Comparison of ENCODE assay signal across 22 cellular contexts in the genomic region with DNA sequence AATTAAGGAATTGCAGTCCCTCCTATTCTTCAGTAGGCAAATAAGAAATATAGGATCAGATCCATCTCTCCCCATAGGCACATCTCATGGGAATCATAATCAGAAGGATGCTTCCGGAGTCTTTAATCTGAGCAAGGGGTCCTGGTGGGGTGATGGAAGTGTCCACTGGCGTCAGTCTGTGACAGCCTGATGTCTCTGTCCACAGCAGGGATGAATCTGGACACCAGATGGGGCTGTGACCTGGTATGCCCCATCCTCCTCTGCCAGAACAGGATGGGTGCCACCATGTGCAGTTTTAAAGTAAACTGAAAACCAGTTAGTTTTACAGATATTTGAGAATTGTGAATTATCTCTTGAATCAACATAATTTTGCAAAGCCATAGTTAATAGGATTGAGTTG.
DNase-seq lines count a peak whose midpoint lies in the region; ATAC-seq, FAIRE-seq and TF ChIP-seq lines count a peak whose summit lies in the region.
"Had no signal": no experiment of that assay in that cellular context is flagged by ENCODE, and none has a peak within 500 bp of the region (broad histone marks: within the 10 kb centered on the region; RNA-seq: fewer than 3 reads in every experiment).

No MANE protein-coding gene starts in this region.

- H2AFZ ChIP-seq in K562 (ENCODE audit: low read depth, low read length) = no peak overlapping the region
- peak overlapping the region; percentile 31 for H2AFZ ChIP-seq in parathyroid adenoma

- no peak for ATAC-seq in activated naive CD4-positive, alpha-beta T cell treated with anti-CD3 and anti-CD28 coated beads, Interleukin-2, amount 50 U/mL, for 72 hours
- peak; percentile 66; the same call in 2 of the 3 replicates for ATAC-seq in K562
- ATAC-seq in upper lobe of right lung = no peak
- ATAC-seq: gastrocnemius medialis had no signal

- no peaks in the 10 kb centered on the region for H3K9me3 Mint-ChIP-seq in activated naive CD4-positive, alpha-beta T cell treated with anti-CD3 and anti-CD28 coated beads for 36 hours
- H3K9me3 Mint-ChIP-seq in activated naive CD4-positive, alpha-beta T cell treated with anti-CD3 and anti-CD28 coated beads, Interleukin-2, amount 50 U/mL, for 72 hours = peaks cover 0 to 1% of the 10 kb centered on the region in 2 donors
- H3K9me3 Mint-ChIP-seq: activated naive CD8-positive, alpha-beta T cell treated with anti-CD3 and anti-CD28 coated beads, Interleukin-2, amount 10 ng/mL, durations not matched to agents 7 days and 5 days; immature natural killer cell had no signal

- TF ChIP-seq RAD21 in K562 (CRISPR knock-in tag; conservative IDR thresholded peaks at IDR 0.05 in 1 of 2, IDR thresholded peaks at IDR 0.05 in 1 of 2) = no peak

- TF ChIP-seq CTCF in LNCaP clone FGC (IDR thresholded peaks at IDR 0.05; ENCODE audit: control insufficient read depth, extremely low read depth, insufficient read depth) (peak; percentile 27; the same call in 1 of the 2 replicates), K562 (IDR thresholded peaks at IDR 0.05 in 2 of 3, conservative IDR thresholded peaks at IDR 0.05 in 1 of 3; ENCODE audit: insufficient read depth in 2 of 3, low read depth in 1 of 3, low read length in 3 of 3) (peak; percentile 29 to 39 (median 36); a peak in 4 of 6 replicates), parathyroid adenoma (IDR thresholded peaks at IDR 0.05) (peak; percentile 61), upper lobe of right lung (IDR thresholded peaks at IDR 0.05) (no peak)

- H3K4me2 ChIP-seq in K562 (ENCODE audit: insufficient read depth, low read length) = no peak overlapping the region
- H3K4me2 ChIP-seq in parathyroid adenoma (ENCODE audit: low read length) = no peak overlapping the region

- no peaks in the 10 kb centered on the region for H3K27me3 Mint-ChIP-seq in activated naive CD4-positive, alpha-beta T cell treated with anti-CD3 and anti-CD28 coated beads for 36 hours (ENCODE audit: low read depth)

- H3K27ac ChIP-seq in K562 (ENCODE audit: extremely low read depth, low read depth, low read length) (no peak overlapping the region), parathyroid adenoma (peak overlapping the region; percentile 97), upper lobe of right lung (no peak overlapping the region)
- H3K27ac ChIP-seq: gastrocnemius medialis, thyroid gland had no signal

- no peak overlapping the region for H3K4me3 Mint-ChIP-seq in activated naive CD4-positive, alpha-beta T cell treated with anti-CD3 and anti-CD28 coated beads for 36 hours
- H3K4me3 Mint-ChIP-seq: activated CD4-positive, alpha-beta T cell treated with anti-CD3 and anti-CD28 coated beads, Interleukin-2, amount 10 ng/mL, durations not matched to agents 24 days and 14 days; activated naive CD8-positive, alpha-beta T cell treated with anti-CD3 and anti-CD28 coated beads, Interleukin-2, amount 10 ng/mL, durations not matched to agents 7 days and 5 days; immature natural killer cell had no signal

- H3K4me1 ChIP-seq in K562 (replicated peaks in 1 of 2; ENCODE audit: control insufficient read depth in 2 of 2, insufficient read depth in 2 of 2, low read length in 2 of 2) (no peaks in the 10 kb centered on the region), parathyroid adenoma (peaks cover 61% of the 10 kb centered on the region), upper lobe of right lung (no peaks in the 10 kb centered on the region)
- H3K4me1 ChIP-seq: gastrocnemius medialis, thyroid gland had no signal

- H3K27me3 ChIP-seq in K562 (ENCODE audit: control insufficient read depth in 2 of 2, insufficient read depth in 2 of 2, low read length in 2 of 2) (peaks cover 0 to 20% of the 10 kb centered on the region in 2 experiments; a peak in 2 of 5 replicates), parathyroid adenoma (ENCODE audit: control insufficient read depth, insufficient read depth, low read length) (no peaks in the 10 kb centered on the region), upper lobe of right lung (no peaks in the 10 kb centered on the region)
- H3K27me3 ChIP-seq: thyroid gland had no signal

- no peak for TF ChIP-seq EP300 in K562 (IDR thresholded peaks at IDR 0.05; ENCODE audit: low read length)

- in situ Hi-C loops in K562 (cut with MboI) = no loop called here

- peaks cover 3% of the 10 kb centered on the region for H3K4me1 Mint-ChIP-seq in activated naive CD4-positive, alpha-beta T cell treated with anti-CD3 and anti-CD28 coated beads for 36 hours (ENCODE audit: low read depth)
- H3K4me1 Mint-ChIP-seq: activated CD4-positive, alpha-beta T cell treated with anti-CD3 and anti-CD28 coated beads, Interleukin-2, amount 10 ng/mL, durations not matched to agents 24 days and 14 days; activated naive CD8-positive, alpha-beta T cell treated with anti-CD3 and anti-CD28 coated beads, Interleukin-2, amount 10 ng/mL, durations not matched to agents 7 days and 5 days had no signal

- H3K79me2 ChIP-seq in K562 (ENCODE audit: control insufficient read depth, insufficient read depth, low read length) (no peaks in the 10 kb centered on the region), parathyroid adenoma (peaks cover 8% of the 10 kb centered on the region)

- H3K4me3 ChIP-seq in LNCaP clone FGC (ENCODE audit: low read depth, low read length) (no peak overlapping the region), K562 (no peak overlapping the region), parathyroid adenoma (ENCODE audit: low read depth, low read length) (no peak overlapping the region), upper lobe of right lung (no peak overlapping the region)
- H3K4me3 ChIP-seq: gastrocnemius medialis, thyroid gland had no signal

- H3K9ac ChIP-seq in K562 (ENCODE audit: insufficient read depth in 1 of 2, low read depth in 2 of 2, low read length in 2 of 2) (no peak overlapping the region), parathyroid adenoma (no peak overlapping the region)

- H4K20me1 ChIP-seq in K562 (replicated peaks; ENCODE audit: control insufficient read depth, insufficient read depth, low read length) = no peaks in the 10 kb centered on the region

- DNase-seq in activated naive CD4-positive, alpha-beta T cell treated with anti-CD3 and anti-CD28 coated beads for 36 hours = peak; percentile 8
- DNase-seq in activated naive CD4-positive, alpha-beta T cell treated with anti-CD3 and anti-CD28 coated beads, Interleukin-2, amount 50 U/mL, for 72 hours (ENCODE audit: low spot score in 2 of 2) = no peak
- no peak for DNase-seq in LNCaP clone FGC (ENCODE audit: low read depth)
- DNase-seq in K562 (ENCODE audit: extremely low read depth in 1 of 4, low spot score in 3 of 4) = peak in 1 of 4 experiments; percentile 14
- DNase-seq in H54 (ENCODE audit: insufficient read length, low spot score) = no peak
- DNase-seq in upper lobe of right lung = no peak
- no peak for DNase-seq in ureter (ENCODE audit: low spot score)
- DNase-seq: activated CD4-positive, alpha-beta T cell treated with anti-CD3 and anti-CD28 coated beads, Interleukin-2, amount 10 ng/mL, durations not matched to agents 24 days and 14 days; activated naive CD8-positive, alpha-beta T cell treated with anti-CD3 and anti-CD28 coated beads, Interleukin-2, amount 10 ng/mL, durations not matched to agents 7 days and 5 days; activated T-cell treated with anti-CD3 and anti-CD28 coated beads, Interleukin-2, amount 50 U/mL, for 1 hour; caudate nucleus; DMS153; gastrocnemius medialis; immature natural killer cell; midbrain; NCI-H2029 treated with DMSO at 0.1 percent for 48 hours; NCI-H774; Right ventricle myocardium superior; stimulated activated CD4-positive, alpha-beta T cell treated with anti-CD3 and anti-CD28 coated beads, Interleukin-4, amount 100 ng/mL, for 4 hours; thyroid gland had no signal

- no peak overlapping the region for H3K27ac Mint-ChIP-seq in activated naive CD4-positive, alpha-beta T cell treated with anti-CD3 and anti-CD28 coated beads for 36 hours
- no peak overlapping the region for H3K27ac Mint-ChIP-seq in activated naive CD4-positive, alpha-beta T cell treated with anti-CD3 and anti-CD28 coated beads, Interleukin-2, amount 50 U/mL, for 72 hours
- H3K27ac Mint-ChIP-seq: activated CD4-positive, alpha-beta T cell treated with anti-CD3 and anti-CD28 coated beads, Interleukin-2, amount 10 ng/mL, durations not matched to agents 24 days and 14 days; activated naive CD8-positive, alpha-beta T cell treated with anti-CD3 and anti-CD28 coated beads, Interleukin-2, amount 10 ng/mL, durations not matched to agents 7 days and 5 days; immature natural killer cell had no signal

- H3K36me3 ChIP-seq in K562 (ENCODE audit: control insufficient read depth, insufficient read depth, low read length) (no peaks in the 10 kb centered on the region), parathyroid adenoma (ENCODE audit: control insufficient read depth, insufficient read depth, low read length) (no peaks in the 10 kb centered on the region), upper lobe of right lung (no peaks in the 10 kb centered on the region)
- H3K36me3 ChIP-seq: gastrocnemius medialis, thyroid gland had no signal

- CTCF ChIA-PET in activated naive CD4-positive, alpha-beta T cell treated with anti-CD3 and anti-CD28 coated beads for 36 hours (lab: Charles Lee) = no interaction called here
- CTCF ChIA-PET in K562 (lab: Yijun Ruan, JAX; ENCODE audit: low intra/inter-chr PET ratio) = no interaction called here

- H3K36me3 Mint-ChIP-seq in activated naive CD4-positive, alpha-beta T cell treated with anti-CD3 and anti-CD28 coated beads for 36 hours (ENCODE audit: low read depth) = no peaks in the 10 kb centered on the region
- no peaks in the 10 kb centered on the region for H3K36me3 Mint-ChIP-seq in activated naive CD4-positive, alpha-beta T cell treated with anti-CD3 and anti-CD28 coated beads, Interleukin-2, amount 50 U/mL, for 72 hours
- H3K36me3 Mint-ChIP-seq: activated naive CD8-positive, alpha-beta T cell treated with anti-CD3 and anti-CD28 coated beads, Interleukin-2, amount 10 ng/mL, durations not matched to agents 7 days and 5 days; immature natural killer cell had no signal

- H3K9me3 ChIP-seq in K562 (replicated peaks; ENCODE audit: control insufficient read depth, insufficient read depth, low read depth, low read length) = no peaks in the 10 kb centered on the region
- no peaks in the 10 kb centered on the region for H3K9me3 ChIP-seq in parathyroid adenoma (ENCODE audit: control insufficient read depth, low read length)
- H3K9me3 ChIP-seq in upper lobe of right lung = no peaks in the 10 kb centered on the region
- H3K9me3 ChIP-seq: gastrocnemius medialis, thyroid gland had no signal

- intact Hi-C loops in activated naive CD4-positive, alpha-beta T cell treated with anti-CD3 and anti-CD28 coated beads for 36 hours (cut with micrococcal nuclease) = no loop called here
- intact Hi-C loops in K562 (cut with micrococcal nuclease) = no loop called here
- intact Hi-C loops in upper lobe of right lung (cut with DNase I) = no loop called here

- H3K9me1 ChIP-seq in K562 (ENCODE audit: control insufficient read depth, insufficient read depth, low read length) = no peaks in the 10 kb centered on the region

- FAIRE-seq in K562 (lab: Jason Lieb, UNC) (no peak), H54 (lab: Jason Lieb, UNC) (no peak)
- FAIRE-seq: endometrium had no signal

- TF ChIP-seq POLR2A in K562 (conservative IDR thresholded peaks at IDR 0.05) = no peak
- TF ChIP-seq POLR2A in H54 (IDR thresholded peaks at IDR 0.05; ENCODE audit: low read depth, low read length) = no peak

- WGBS in K562 (ENCODE audit: insufficient coverage, low coverage, missing lambda C conversion rate) = 4% methylated on average over 2 of the region's 2 CpGs

- BruUV-seq in K562 (replicated peaks; lab: Mats Ljungman, UMichigan) = no TSS peak

- POLR2A ChIA-PET in K562 (lab: Yijun Ruan, JAX) = no interaction called here
